In genomic region chr1:87478231-87478630, GRCh38 we compare ENCODE assay signal across 12 cellular contexts.
DNase-seq lines count a peak whose midpoint lies in the region; ATAC-seq and TF ChIP-seq lines count a peak whose summit lies in the region.
"Had no signal": no experiment of that assay in that cellular context is flagged by ENCODE, and none has a peak within 500 bp of the region (broad histone marks: within the 10 kb centered on the region; RNA-seq: fewer than 3 reads in every experiment).

No MANE protein-coding gene starts in this region.

- no peaks in the 10 kb centered on the region for H3K9me3 ChIP-seq in GM23248 (ENCODE audit: low read depth)

- no peaks in the 10 kb centered on the region for H3K9me3 Mint-ChIP-seq in neural crest cell
- H3K9me3 Mint-ChIP-seq in stimulated activated effector memory CD8-positive, alpha-beta T cell treated with anti-CD3 and anti-CD28 coated beads, Interleukin-12 subunit alpha, Interleukin-12 subunit beta, amount 100 ng/mL, for 72 hours: no peaks in the 10 kb centered on the region
- H3K9me3 Mint-ChIP-seq: mesothelial cell of epicardium had no signal

- no peaks in the 10 kb centered on the region for H3K79me2 ChIP-seq in GM23248 (ENCODE audit: insufficient read depth)

- H3K27me3 Mint-ChIP-seq in neural crest cell (ENCODE audit: low read depth): no peaks in the 10 kb centered on the region

- H3K4me2 ChIP-seq in GM23248 (ENCODE audit: unreplicated experiment): no peak overlapping the region
- H3K4me2 ChIP-seq: KMS-11 had no signal

- no peaks in the 10 kb centered on the region for H3F3A ChIP-seq in GM23248 (ENCODE audit: insufficient read depth)

- peak; percentile 11 for TF ChIP-seq CTCF in neural crest cell (conservative IDR thresholded peaks at IDR 0.05)

- H3K27ac Mint-ChIP-seq in neural crest cell (ENCODE audit: unreplicated experiment): no peak overlapping the region
- H3K27ac Mint-ChIP-seq in stimulated activated effector memory CD8-positive, alpha-beta T cell treated with anti-CD3 and anti-CD28 coated beads, Interleukin-12 subunit alpha, Interleukin-12 subunit beta, amount 100 ng/mL, for 72 hours: no peak overlapping the region
- H3K27ac Mint-ChIP-seq: mesothelial cell of epicardium had no signal

- no peak overlapping the region for H3K4me3 Mint-ChIP-seq in neural crest cell
- no peak overlapping the region for H3K4me3 Mint-ChIP-seq in stimulated activated effector memory CD8-positive, alpha-beta T cell treated with anti-CD3 and anti-CD28 coated beads, Interleukin-12 subunit alpha, Interleukin-12 subunit beta, amount 100 ng/mL, for 72 hours
- H3K4me3 Mint-ChIP-seq: mesothelial cell of epicardium had no signal

- H3K27ac ChIP-seq in GM23248: no peak overlapping the region
- H3K27ac ChIP-seq: KMS-11 had no signal

- H3K36me3 Mint-ChIP-seq in neural crest cell (ENCODE audit: low read depth): no peaks in the 10 kb centered on the region
- H3K36me3 Mint-ChIP-seq in stimulated activated effector memory CD8-positive, alpha-beta T cell treated with anti-CD3 and anti-CD28 coated beads, Interleukin-12 subunit alpha, Interleukin-12 subunit beta, amount 100 ng/mL, for 72 hours: no peaks in the 10 kb centered on the region
- H3K36me3 Mint-ChIP-seq: mesothelial cell of epicardium had no signal

- H3K4me1 ChIP-seq in GM23248 (ENCODE audit: insufficient read depth): no peaks in the 10 kb centered on the region

- WGBS in GM23248 (ENCODE audit: low coverage in 1 of 2, low lambda C conversion rate in 2 of 2, missing lambda C conversion rate in 2 of 2), 2 experiments: 37 to 44% methylated on average over 3 of the region's 3 CpGs

- no peaks in the 10 kb centered on the region for H3K9me2 ChIP-seq in GM23248 (ENCODE audit: insufficient read depth)

- peak; percentile 38 for DNase-seq in GM23248
- peak; percentile 3 for DNase-seq in RKO (ENCODE audit: low spot score)
- DNase-seq in glomerular visceral epithelial cell (ENCODE audit: extremely low spot score): peak; percentile 9
- DNase-seq in neural crest cell (ENCODE audit: low read depth, low spot score): no peak
- DNase-seq in stimulated activated effector memory CD8-positive, alpha-beta T cell treated with anti-CD3 and anti-CD28 coated beads, Interleukin-12 subunit alpha, Interleukin-12 subunit beta, amount 100 ng/mL, for 72 hours (ENCODE audit: low spot score in 2 of 2): no peak
- no peak for DNase-seq in activated effector memory CD4-positive, alpha-beta T cell treated with Interleukin-2 at 50 U/mL for 16 hours
- DNase-seq: DND-41, NCI-H510A treated with DMSO at 0.1 percent for 48 hours had no signal

- H4K20me1 ChIP-seq in GM23248 (ENCODE audit: insufficient read depth): no peaks in the 10 kb centered on the region

- H3K4me3 ChIP-seq in GM23248: no peak overlapping the region

- no peaks in the 10 kb centered on the region for H3K27me3 ChIP-seq in GM23248 (replicated peaks; ENCODE audit: insufficient read depth)

- in situ Hi-C loops in GM23248 (cut with MboI): no loop called here

- H3K9ac ChIP-seq in GM23248: no peak overlapping the region
- H3K9ac ChIP-seq: KMS-11 had no signal

- H2AFZ ChIP-seq in GM23248: no peak overlapping the region

- H3K36me3 ChIP-seq in GM23248 (ENCODE audit: low read depth): no peaks in the 10 kb centered on the region

- peaks cover 6% of the 10 kb centered on the region for H3K4me1 Mint-ChIP-seq in neural crest cell
- no peaks in the 10 kb centered on the region for H3K4me1 Mint-ChIP-seq in stimulated activated effector memory CD8-positive, alpha-beta T cell treated with anti-CD3 and anti-CD28 coated beads, Interleukin-12 subunit alpha, Interleukin-12 subunit beta, amount 100 ng/mL, for 72 hours

- no peak for ATAC-seq in GM19035 (IDR thresholded peaks at IDR 0.05; ENCODE audit: unreplicated experiment)
- no peak for ATAC-seq in stimulated activated effector memory CD8-positive, alpha-beta T cell treated with anti-CD3 and anti-CD28 coated beads, Interleukin-12 subunit alpha, Interleukin-12 subunit beta, amount 100 ng/mL, for 72 hours
- no peak for ATAC-seq in HG03521 (IDR thresholded peaks at IDR 0.05; ENCODE audit: unreplicated experiment)

Comparison
In these comparisons a context has a peak if more than half of its experiments do, and no peak if none do; other contexts are left out.
1. DNase-seq: peak in GM23248 (single experiment), RKO (single experiment) and glomerular visceral epithelial cell (single experiment); none in neural crest cell (single experiment), stimulated activated effector memory CD8-positive, alpha-beta T cell treated with anti-CD3 and anti-CD28 coated beads, Interleukin-12 subunit alpha, Interleukin-12 subunit beta, amount 100 ng/mL, for 72 hours (0 of 2) and activated effector memory CD4-positive, alpha-beta T cell treated with Interleukin-2 at 50 U/mL for 16 hours (single experiment).